In the genomic region with DNA sequence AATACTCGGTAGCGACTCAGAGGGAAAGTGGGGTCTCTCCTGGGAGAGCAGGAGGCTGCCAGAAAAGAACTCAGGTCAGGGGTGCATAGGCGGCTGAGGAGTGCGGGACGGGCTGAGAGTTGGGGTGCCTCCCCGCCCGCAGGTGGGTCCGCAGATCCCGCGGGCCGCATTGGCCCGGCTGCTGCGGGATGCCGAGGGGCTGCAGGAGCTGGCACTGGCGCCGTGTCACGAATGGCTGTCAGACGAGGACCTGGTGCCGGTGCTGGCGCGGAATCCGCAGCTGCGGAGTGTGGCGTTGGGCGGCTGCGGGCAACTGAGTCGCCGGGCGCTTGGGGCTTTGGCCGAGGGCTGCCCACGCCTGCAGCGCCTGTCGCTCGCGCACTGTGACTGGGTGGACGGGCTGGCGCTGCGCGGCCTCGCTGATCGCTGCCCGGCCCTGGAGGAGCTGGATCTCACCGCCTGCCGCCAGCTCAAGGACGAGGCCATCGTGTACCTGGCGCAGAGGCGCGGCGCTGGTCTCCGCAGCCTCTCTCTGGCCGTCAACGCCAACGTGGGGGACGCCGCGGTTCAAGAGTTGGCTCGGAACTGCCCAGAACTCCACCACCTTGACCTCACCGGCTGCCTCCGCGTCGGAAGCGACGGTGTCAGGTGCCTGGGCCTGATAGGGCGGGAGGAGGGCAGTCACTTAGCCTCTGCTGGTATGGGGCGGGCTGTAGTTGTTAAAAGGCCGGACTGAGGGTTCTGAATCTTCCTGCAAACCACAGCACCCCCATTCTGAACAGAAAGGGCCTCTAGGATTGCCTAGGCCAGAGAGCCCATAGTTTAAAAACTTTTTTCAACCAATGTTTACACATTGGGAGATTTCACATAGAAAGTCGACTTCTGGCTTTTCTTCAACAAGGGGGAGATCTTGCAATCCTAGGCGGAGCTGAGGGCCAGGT, we compare ENCODE assay signal across 8 cellular contexts. TPM values are rescaled to one million over a fixed set of nuclear protein-coding genes. Genes with fewer than 3 reads are reported as not detected.
DNase-seq lines count a peak whose midpoint lies in the region; ATAC-seq and TF ChIP-seq lines count a peak whose summit lies in the region.

No MANE protein-coding gene starts in this region.

- no peaks in the 10 kb centered on the region for H3K36me3 ChIP-seq in GM23248 (ENCODE audit: low read depth)
- no peaks in the 10 kb centered on the region for H3K36me3 ChIP-seq in PC-9 (ENCODE audit: low read depth)
- no peaks in the 10 kb centered on the region for H3K36me3 ChIP-seq in mucosa of descending colon (ENCODE audit: low read depth)

- BruUV-seq in PC-9 (replicated peaks; lab: Mats Ljungman, UMichigan), result no TSS peak

- H3K9me3 ChIP-seq in GM23248 (ENCODE audit: low read depth) (no peaks in the 10 kb centered on the region), PC-9 (ENCODE audit: insufficient read depth, low read depth) (no peaks in the 10 kb centered on the region), mucosa of descending colon (no peaks in the 10 kb centered on the region)

- H3K27me3 ChIP-seq in GM23248 (replicated peaks; ENCODE audit: insufficient read depth), result no peaks in the 10 kb centered on the region
- H3K27me3 ChIP-seq in PC-9 (ENCODE audit: insufficient read depth, low read depth), result no peaks in the 10 kb centered on the region
- peaks cover 0 to 11% (median 0%) of the 10 kb centered on the region in 45 donors for H3K27me3 ChIP-seq in dorsolateral prefrontal cortex

- H3K4me1 ChIP-seq in GM23248 (ENCODE audit: insufficient read depth) (peaks cover 22% of the 10 kb centered on the region), PC-9 (replicated peaks; ENCODE audit: insufficient read depth) (peaks cover 5% of the 10 kb centered on the region; the same call in 1 of the 2 replicates), mucosa of descending colon (ENCODE audit: low read depth) (peaks cover 27% of the 10 kb centered on the region)

- peak; percentile 55 for ATAC-seq in mucosa of descending colon
- no peak for ATAC-seq in HG02884 (IDR thresholded peaks at IDR 0.05; ENCODE audit: unreplicated experiment)

- H3K79me2 ChIP-seq in GM23248 (ENCODE audit: insufficient read depth), result peaks cover 6% of the 10 kb centered on the region; the same call in 1 of the 2 replicates
- no peaks in the 10 kb centered on the region for H3K79me2 ChIP-seq in PC-9 (ENCODE audit: low read depth)

- peaks cover 13% of the 10 kb centered on the region; the same call in 1 of the 2 replicates for H3F3A ChIP-seq in GM23248 (ENCODE audit: insufficient read depth)
- no peaks in the 10 kb centered on the region; the same call in 1 of the 2 replicates for H3F3A ChIP-seq in PC-9 (ENCODE audit: insufficient read depth, low read depth)

- H2AFZ ChIP-seq in GM23248 (peak overlapping the region; percentile 93), PC-9 (peak overlapping the region; percentile 94)

- 1 to 3% methylated on average over 29 to 67 of the region's 69 CpGs for WGBS in GM23248 (ENCODE audit: low coverage in 1 of 2, low lambda C conversion rate in 2 of 2, missing lambda C conversion rate in 2 of 2), 2 experiments

- peak overlapping the region; percentile 83 for H3K9ac ChIP-seq in GM23248

- POLR2A ChIA-PET in PC-9 (lab: Charles Lee; ENCODE audit: unreplicated experiment), result interaction anchor here (0.6 kb wide), 1 partner anchor 120 kb away, joined by 7 read pairs; no protein-coding TSS in a partner anchor

- H4K20me1 ChIP-seq in GM23248 (ENCODE audit: insufficient read depth) (no peaks in the 10 kb centered on the region), PC-9 (ENCODE audit: insufficient read depth) (no peaks in the 10 kb centered on the region)

- in situ Hi-C loops in GM23248 (cut with MboI), result no loop called here

- peak overlapping the region; percentile 22 for H3K27ac ChIP-seq in GM23248
- H3K27ac ChIP-seq in PC-9, result 0 out of 2 replicates have a peak overlapping the region, but pooled peaks have one; percentile 57
- H3K27ac ChIP-seq in dorsolateral prefrontal cortex, result peak overlapping the region in 57 of 59 donors; percentile 4 to 97 (median 92)

- intact Hi-C loops in PC-9 (cut with micrococcal nuclease; ENCODE audit: unreplicated experiment), result loop anchor here (1.0 to 5.0 kb wide), 6 partner anchors 19 to 289 kb away; partner anchors contain the start of gene PPRC1
- intact Hi-C loops in dorsolateral prefrontal cortex (cut with DNase I), result loop anchor here (2.0 to 10.0 kb wide), 4 partner anchors 40 to 433 kb away; partner anchors contain the start of genes ACTR1A (in 1 of the 2), BORCS7 (in 1 of the 2) and SUFU (in 1 of the 2)
- intact Hi-C loops in mucosa of descending colon (cut with DNase I, micrococcal nuclease), result no loop called here

- TF ChIP-seq CTCF in PC-9 (conservative IDR thresholded peaks at IDR 0.05), result no peak
- TF ChIP-seq CTCF in dorsolateral prefrontal cortex (IDR thresholded peaks at IDR 0.05 in 54 of 56, conservative IDR thresholded peaks at IDR 0.05 in 2 of 56; ENCODE audit: low read depth in 1 of 56, partially characterized antibody in 56 of 56), result no peak
- TF ChIP-seq CTCF in mucosa of descending colon (IDR thresholded peaks at IDR 0.05), result no peak

- H3K4me3 ChIP-seq in GM23248, result peak overlapping the region; percentile 84
- H3K4me3 ChIP-seq in PC-9, result peak overlapping the region; percentile 94
- H3K4me3 ChIP-seq in dorsolateral prefrontal cortex, result peak overlapping the region; percentile 66 to 99 (median 93)
- peak overlapping the region; percentile 60 for H3K4me3 ChIP-seq in mucosa of descending colon

- DNase-seq in CD1c-positive myeloid dendritic cell (ENCODE audit: extremely low spot score) (peak; percentile 43), GM23248 (peak; percentile 71), PC-9 (peak in 1 of 2 experiments; percentile 41), dorsolateral prefrontal cortex (peak in 2 of 10 donors; percentile 21 to 64), mucosa of descending colon (peak; percentile 53 to 80 (median 76)), hippocampal formation (lab: John Stamatoyannopoulos, UW) (no peak), SHP77 treated with DMSO at 0.1 percent for 48 hours (lab: John Stamatoyannopoulos, UW) (no peak)

- no peaks in the 10 kb centered on the region for H3K9me2 ChIP-seq in GM23248 (ENCODE audit: insufficient read depth)
- no peaks in the 10 kb centered on the region for H3K9me2 ChIP-seq in PC-9 (ENCODE audit: insufficient read depth)

- H3K4me2 ChIP-seq in GM23248 (ENCODE audit: unreplicated experiment) (peak overlapping the region; percentile 95), PC-9 (peak overlapping the region; percentile 97)

- CTCF ChIA-PET in PC-9 (lab: Charles Lee), result interaction anchor here (1.2 to 1.7 kb wide), 2 partner anchors 10 to 191 kb away, joined by 3 to 5 read pairs; no protein-coding TSS in a partner anchor

RNA-seq across cellular contexts. Expression of gene FBXL15, which starts 1.3 kb away (rescaled TPM):
- total RNA-seq in GM23248 (2014; rRNA removed; shearing (Covaris generic)), result 23.1 and 23.6 TPM in 2 replicates
- polyA plus RNA-seq in GM23248 (2016; fragmentation: Nextera tagmentation; extraction: Ambion mirVana), result 17.7 and 19.8 TPM in 2 replicates
- 6.2 and 12.7 TPM in 2 replicates for total RNA-seq in PC-9 (2021)
- 10 to 100 TPM; 13.9 to 50.1 (median 32.5) TPM for total RNA-seq in dorsolateral prefrontal cortex
- 10 to 100 TPM; 18.3 to 27.7 (median 20.5) TPM for total RNA-seq in mucosa of descending colon

RNA-seq across cellular contexts. Expression of gene PSD, which starts 3.3 kb away (rescaled TPM):
- 1.0 and 11.3 TPM in 2 replicates for total RNA-seq in GM23248 (2014; rRNA removed; shearing (Covaris generic))
- polyA plus RNA-seq in GM23248 (2016; fragmentation: Nextera tagmentation; extraction: Ambion mirVana), result 0.95 and 1.8 TPM in 2 replicates
- total RNA-seq in PC-9 (2021) (1.6 and 2.3 TPM in 2 replicates), dorsolateral prefrontal cortex (100 to 1,000 TPM in 119 of 120 experiments, 10 to 100 TPM in 1; 92.5 to 483 (median 306) TPM), mucosa of descending colon (100 to 1,000 TPM in 1 of 3 donors, 10 to 100 TPM in 1, 1 to 10 TPM in 1; 8.2 to 228 (median 11.4) TPM)

RNA-seq across cellular contexts. Expression of gene CUEDC2, which starts 10.5 kb away (rescaled TPM):
- total RNA-seq in GM23248 (2014; rRNA removed; shearing (Covaris generic)), result 54.1 and 58.8 TPM in 2 replicates
- 85.9 and 87.6 TPM in 2 replicates for polyA plus RNA-seq in GM23248 (2016; fragmentation: Nextera tagmentation; extraction: Ambion mirVana)
- total RNA-seq in PC-9 (2021) (46.2 and 57.7 TPM in 2 replicates), dorsolateral prefrontal cortex (100 to 1,000 TPM in 6 of 120 experiments, 10 to 100 TPM in 114; 53.3 to 107 (median 81.5) TPM), mucosa of descending colon (10 to 100 TPM; 26.6 to 51.9 (median 29.2) TPM)

RNA-seq across cellular contexts. Expression of gene NFKB2, which starts 26.4 kb away (rescaled TPM):
- 21.5 and 34.7 TPM in 2 replicates for total RNA-seq in GM23248 (2014; rRNA removed; shearing (Covaris generic))
- polyA plus RNA-seq in GM23248 (2016; fragmentation: Nextera tagmentation; extraction: Ambion mirVana), result 5.7 and 6.7 TPM in 2 replicates
- total RNA-seq in PC-9 (2021), result 26.3 and 30.8 TPM in 2 replicates
- 10 to 100 TPM in 45 of 120 experiments, 1 to 10 TPM in 75; 3.3 to 26.3 (median 8.5) TPM for total RNA-seq in dorsolateral prefrontal cortex
- total RNA-seq in mucosa of descending colon, result 10 to 100 TPM; 26.9 to 72.2 (median 29.0) TPM

RNA-seq across cellular contexts. Expression of gene C10orf95, which starts 29.4 kb away (rescaled TPM):
- total RNA-seq in GM23248 (2014; rRNA removed; shearing (Covaris generic)), result not detected in 2 replicates
- polyA plus RNA-seq in GM23248 (2016; fragmentation: Nextera tagmentation; extraction: Ambion mirVana), result not detected in 2 replicates
- 1.0 and 1.4 TPM in 2 replicates for total RNA-seq in PC-9 (2021)
- 1 to 10 TPM in 4 of 120 experiments, under 1 TPM in 54, not detected in 62; 0.26 to 1.3 (median 0.45) TPM for total RNA-seq in dorsolateral prefrontal cortex
- 1 to 10 TPM in 2 of 3 donors, under 1 TPM in 1; 0.41 to 2.3 (median 2.0) TPM for total RNA-seq in mucosa of descending colon

Comparison
In these comparisons a context has a peak if more than half of its experiments do, and no peak if none do; other contexts are left out.
1. DNase-seq: peak in CD1c-positive myeloid dendritic cell (single experiment), GM23248 (single experiment) and mucosa of descending colon (3 of 3); none in hippocampal formation (0 of 2) and SHP77 treated with DMSO at 0.1 percent for 48 hours (single experiment).
2. H3K27ac ChIP-seq: peak in every context shown above with its lines; median percentile 92 in dorsolateral prefrontal cortex; 57 in PC-9; 22 in GM23248.
3. intact Hi-C loops: an anchor here in PC-9 (1.0 to 5.0 kb wide) and dorsolateral prefrontal cortex (2.0 to 10.0 kb wide); none called in mucosa of descending colon.
4. Peak in every context shown above with its lines, with median percentiles within 50 percentile points of each other: H3K4me3 ChIP-seq.